Comparison of ENCODE assay signal across 8 cellular contexts in the genomic region with DNA sequence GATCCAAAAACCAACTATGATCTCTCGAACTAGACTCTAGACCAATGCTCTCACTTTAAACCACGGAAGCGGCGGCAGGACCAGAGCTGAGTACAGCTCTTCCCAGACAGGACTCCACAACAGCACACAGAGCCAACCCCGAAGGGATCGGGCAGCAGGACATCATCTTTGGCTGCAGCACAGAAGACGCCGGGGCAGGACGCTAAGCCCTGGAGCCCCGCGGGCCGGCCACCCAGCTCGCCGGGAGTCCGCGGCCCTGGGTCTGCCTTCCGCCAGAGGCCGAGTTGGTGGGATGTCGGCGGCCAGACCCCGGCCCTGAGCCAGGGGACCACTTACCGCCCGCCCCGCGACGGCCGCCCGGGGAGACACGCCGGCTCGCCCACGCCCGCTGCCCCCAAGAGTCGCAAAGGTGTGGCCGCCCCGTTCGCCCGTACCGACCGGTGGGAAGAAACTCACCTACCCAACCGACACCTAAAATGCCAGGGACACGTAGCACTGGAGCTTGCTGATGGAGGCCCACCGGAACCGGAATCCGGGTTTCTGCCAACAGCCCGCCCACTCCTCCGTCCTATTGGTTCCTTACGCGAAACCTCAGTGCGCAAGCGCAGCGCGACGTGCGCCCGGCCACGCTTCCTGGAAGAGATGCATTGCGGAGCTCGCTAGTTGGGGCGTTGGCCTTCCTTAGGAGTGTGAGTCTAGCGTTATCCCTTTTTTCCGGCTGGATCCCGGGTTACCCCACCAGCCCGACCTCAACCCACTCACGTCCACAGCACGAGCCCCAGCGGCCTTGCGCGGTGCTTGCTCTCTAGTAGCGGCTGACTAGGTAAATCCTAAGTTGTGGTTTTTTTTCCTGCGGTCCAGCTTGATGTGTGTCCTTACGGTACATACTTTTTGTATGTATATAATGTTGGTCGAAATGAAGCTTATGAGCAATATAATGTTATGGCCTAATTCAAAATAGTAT. TPM values are rescaled to one million over a fixed set of nuclear protein-coding genes. Genes with fewer than 3 reads are reported as not detected.
DNase-seq lines count a peak whose midpoint lies in the region; ATAC-seq and TF ChIP-seq lines count a peak whose summit lies in the region.

Gene SEC61G, minus strand, starts transcription at position 510 of the 964 bp plus-strand sequence. CDS start 1,623 bp downstream, outside the sequence.

- no peaks in the 10 kb centered on the region for H3K9me3 ChIP-seq in CD8-positive, alpha-beta memory T cell (ENCODE audit: low read length)
- H3K9me3 ChIP-seq in lung (ENCODE audit: control insufficient read depth in 2 of 2, insufficient read depth in 1 of 2, low read length in 1 of 2) = no peaks in the 10 kb centered on the region

- H3K36me3 ChIP-seq in CD8-positive, alpha-beta memory T cell (ENCODE audit: insufficient read depth, low read length) = peaks cover 9% of the 10 kb centered on the region
- peaks cover 3 to 4% of the 10 kb centered on the region in 2 donors for H3K36me3 ChIP-seq in lung (ENCODE audit: control insufficient read depth in 2 of 2, insufficient read depth in 2 of 2, low read length in 2 of 2)

- ATAC-seq in GM19468 (IDR thresholded peaks at IDR 0.05; ENCODE audit: extremely low read depth, unreplicated experiment) = peak; percentile 85
- ATAC-seq in lung (ENCODE audit: insufficient read depth, low FRiP score) = peak; percentile 98

- WGBS in lung, 2 donors = 0% methylated on average over 73 of the region's 73 CpGs

- H3K27me3 ChIP-seq in CD8-positive, alpha-beta memory T cell (ENCODE audit: insufficient read depth, low read length, poor library complexity, severe bottlenecking) = no peaks in the 10 kb centered on the region
- no peaks in the 10 kb centered on the region for H3K27me3 ChIP-seq in lung (ENCODE audit: control insufficient read depth, insufficient read depth)

- H3K27ac ChIP-seq in CD8-positive, alpha-beta memory T cell (ENCODE audit: low read depth, low read length) = peak within 1 kb of the TSS; percentile 77
- H3K27ac ChIP-seq in lung (ENCODE audit: low read depth in 1 of 2, low read length in 1 of 2) = peak within 1 kb of the TSS; percentile 82 to 98

- peaks cover 0 to 30% (median 2%) of the 10 kb centered on the region in 3 donors for H3K36me3 Mint-ChIP-seq in CD8-positive, alpha-beta memory T cell

- no peak for TF ChIP-seq CTCF in lung (IDR thresholded peaks at IDR 0.05; ENCODE audit: control extremely low read depth, extremely low read depth)

- no peaks in the 10 kb centered on the region for H3K27me3 Mint-ChIP-seq in CD8-positive, alpha-beta memory T cell

- peak within 1 kb of the TSS; percentile 98 to 100 (median 100) for H3K4me3 Mint-ChIP-seq in CD8-positive, alpha-beta memory T cell

- CTCF ChIA-PET in CD8-positive, alpha-beta memory T cell (lab: Charles Lee) = interaction anchor here (4.1 kb wide), 1 partner anchor 15 kb away, joined by 22 read pairs; no protein-coding TSS in a partner anchor

- peaks cover 43 to 54% (median 54%) of the 10 kb centered on the region in 3 donors for H3K4me1 Mint-ChIP-seq in CD8-positive, alpha-beta memory T cell

- peak within 1 kb of the TSS; percentile 95 for H3K4me3 ChIP-seq in CD8-positive, alpha-beta memory T cell (ENCODE audit: low read length)
- H3K4me3 ChIP-seq in lung = peak within 1 kb of the TSS; percentile 97

- POLR2A ChIA-PET in CD8-positive, alpha-beta memory T cell (lab: Charles Lee) = interaction anchor here (0.5 to 2.1 kb wide), 3 partner anchors 15 to 686 kb away, joined by 3 to 15 read pairs (median 5); partner anchors contain the start of gene LANCL2

- no peaks in the 10 kb centered on the region for H3K9me3 Mint-ChIP-seq in CD8-positive, alpha-beta memory T cell

- DNase-seq in CD8-positive, alpha-beta memory T cell = peak; percentile 91 to 96 (median 93)
- peak; percentile 85 for DNase-seq in HS-5 (ENCODE audit: low read depth)
- DNase-seq in NK-92 treated with Interleukin-12 subunit alpha and Interleukin-12 subunit beta, amount 100 ng/mL, for 24 hours (lab: John Stamatoyannopoulos, UW) = peak; percentile 83
- DNase-seq in activated CD8-positive, alpha-beta memory T cell treated with anti-CD3 and anti-CD28 coated beads for 24 hours = peak; percentile 97
- peak; percentile 92 for DNase-seq in effector CD8-positive, alpha-beta T cell (lab: John Stamatoyannopoulos, UW)
- DNase-seq in lung (ENCODE audit: low spot score) = peak; percentile 97
- peak; percentile 92 to 94 (median 92) for DNase-seq in stimulated activated CD4-positive, alpha-beta T cell treated with anti-CD3 and anti-CD28 coated beads, TNF-alpha, amount 100 ng/mL, for 4 hours (ENCODE audit: low read depth in 3 of 3)

- H3K27ac Mint-ChIP-seq in CD8-positive, alpha-beta memory T cell = peak within 1 kb of the TSS; percentile 92 to 99 (median 97)

- H3K4me1 ChIP-seq in CD8-positive, alpha-beta memory T cell (ENCODE audit: insufficient read depth, low read length) = peaks cover 23% of the 10 kb centered on the region
- H3K4me1 ChIP-seq in lung (ENCODE audit: control insufficient read depth in 2 of 2, insufficient read depth in 2 of 2, low read length in 2 of 2) = peaks cover 2 to 8% of the 10 kb centered on the region in 2 donors

RNA-seq across cellular contexts. Expression of gene SEC61G, which starts in this region (rescaled TPM):
- 100 to 1,000 TPM; 138 to 144 TPM for total RNA-seq in CD8-positive, alpha-beta memory T cell
- 281 TPM for polyA plus RNA-seq in CD8-positive, alpha-beta memory T cell
- 100 to 1,000 TPM in 1 of 2 donors, 10 to 100 TPM in 1; 71.9 to 143 TPM for total RNA-seq in lung
- polyA plus RNA-seq in lung = 100 to 1,000 TPM; 318 to 452 TPM

Comparison
In these comparisons a context has a peak if more than half of its experiments do, and no peak if none do; other contexts are left out.
1. Peak in every context shown above with its lines: DNase-seq, ATAC-seq, H3K4me3 ChIP-seq and H3K27ac ChIP-seq.